In the genomic region with DNA sequence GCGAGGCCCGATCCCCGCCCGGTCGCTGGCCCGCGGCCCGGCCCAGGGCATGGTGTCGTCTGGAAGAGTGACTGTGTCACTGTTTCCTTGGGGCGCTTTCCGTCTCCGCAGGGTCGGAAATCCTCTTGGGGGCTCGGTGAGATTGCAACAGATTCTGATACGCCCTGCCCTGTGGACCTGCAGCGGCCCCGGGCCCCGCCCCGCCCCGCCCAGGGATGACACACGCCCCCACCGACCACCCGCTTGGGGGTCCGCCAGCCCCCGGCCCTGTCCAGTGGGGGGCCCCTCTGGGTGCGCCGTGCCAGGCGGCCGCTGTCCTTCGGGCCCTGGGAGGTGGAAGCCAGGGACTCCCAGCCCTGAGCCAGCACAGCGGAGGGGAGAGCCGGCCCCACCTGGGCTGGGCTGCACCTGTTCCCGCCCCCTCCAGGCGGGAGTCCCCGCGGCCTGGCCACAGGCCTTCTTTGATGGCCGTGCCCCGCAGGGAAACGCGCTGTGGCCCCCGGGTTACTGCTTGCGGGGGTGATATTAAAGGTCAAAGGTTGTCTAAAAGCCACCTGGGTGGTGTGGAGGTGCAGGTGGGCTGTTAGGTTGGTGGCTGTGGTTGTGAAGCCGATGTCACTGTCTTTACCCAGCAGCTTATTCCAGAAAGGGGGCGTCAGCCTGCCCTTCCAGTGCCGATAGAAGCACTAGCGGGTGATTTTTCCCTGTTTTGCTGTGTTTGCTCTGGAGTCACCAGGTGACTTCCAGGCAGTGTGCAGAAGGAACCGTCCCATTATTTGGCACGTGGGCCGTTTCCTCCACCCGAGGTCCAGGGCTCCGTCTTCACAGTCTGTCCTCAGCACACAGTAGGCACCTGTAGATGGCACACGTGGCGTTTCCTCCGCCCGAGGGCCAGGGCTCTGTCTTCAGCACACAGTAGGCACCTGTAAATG, we compare ENCODE assay signal across 1 cellular context.
TF ChIP-seq lines count a peak whose summit lies in the region.

No MANE protein-coding gene starts in this region.

TF ChIP-seq in HepG2, 621 proteins besides CTCF, POLR2A, EP300 and RAD21 (continued from another document and continues in another):
- TF ChIP-seq, protein P1, sequence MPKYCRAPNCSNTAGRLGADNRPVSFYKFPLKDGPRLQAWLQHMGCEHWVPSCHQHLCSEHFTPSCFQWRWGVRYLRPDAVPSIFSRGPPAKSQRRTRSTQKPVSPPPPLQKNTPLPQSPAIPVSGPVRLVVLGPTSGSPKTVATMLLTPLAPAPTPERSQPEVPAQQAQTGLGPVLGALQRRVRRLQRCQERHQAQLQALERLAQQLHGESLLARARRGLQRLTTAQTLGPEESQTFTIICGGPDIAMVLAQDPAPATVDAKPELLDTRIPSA (CRISPR knock-in tag; IDR thresholded peaks at IDR 0.05; ENCODE audit: borderline replicate concordance), result no peak
- no peak; the same call in 1 of the 2 replicates for TF ChIP-seq ZSCAN9 (CRISPR knock-in tag; IDR thresholded peaks at IDR 0.05; ENCODE audit: borderline replicate concordance)
- peak; percentile 57; the same call in 1 of the 2 replicates for TF ChIP-seq ZFY (CRISPR knock-in tag; IDR thresholded peaks at IDR 0.05)
- TF ChIP-seq, protein P2, sequence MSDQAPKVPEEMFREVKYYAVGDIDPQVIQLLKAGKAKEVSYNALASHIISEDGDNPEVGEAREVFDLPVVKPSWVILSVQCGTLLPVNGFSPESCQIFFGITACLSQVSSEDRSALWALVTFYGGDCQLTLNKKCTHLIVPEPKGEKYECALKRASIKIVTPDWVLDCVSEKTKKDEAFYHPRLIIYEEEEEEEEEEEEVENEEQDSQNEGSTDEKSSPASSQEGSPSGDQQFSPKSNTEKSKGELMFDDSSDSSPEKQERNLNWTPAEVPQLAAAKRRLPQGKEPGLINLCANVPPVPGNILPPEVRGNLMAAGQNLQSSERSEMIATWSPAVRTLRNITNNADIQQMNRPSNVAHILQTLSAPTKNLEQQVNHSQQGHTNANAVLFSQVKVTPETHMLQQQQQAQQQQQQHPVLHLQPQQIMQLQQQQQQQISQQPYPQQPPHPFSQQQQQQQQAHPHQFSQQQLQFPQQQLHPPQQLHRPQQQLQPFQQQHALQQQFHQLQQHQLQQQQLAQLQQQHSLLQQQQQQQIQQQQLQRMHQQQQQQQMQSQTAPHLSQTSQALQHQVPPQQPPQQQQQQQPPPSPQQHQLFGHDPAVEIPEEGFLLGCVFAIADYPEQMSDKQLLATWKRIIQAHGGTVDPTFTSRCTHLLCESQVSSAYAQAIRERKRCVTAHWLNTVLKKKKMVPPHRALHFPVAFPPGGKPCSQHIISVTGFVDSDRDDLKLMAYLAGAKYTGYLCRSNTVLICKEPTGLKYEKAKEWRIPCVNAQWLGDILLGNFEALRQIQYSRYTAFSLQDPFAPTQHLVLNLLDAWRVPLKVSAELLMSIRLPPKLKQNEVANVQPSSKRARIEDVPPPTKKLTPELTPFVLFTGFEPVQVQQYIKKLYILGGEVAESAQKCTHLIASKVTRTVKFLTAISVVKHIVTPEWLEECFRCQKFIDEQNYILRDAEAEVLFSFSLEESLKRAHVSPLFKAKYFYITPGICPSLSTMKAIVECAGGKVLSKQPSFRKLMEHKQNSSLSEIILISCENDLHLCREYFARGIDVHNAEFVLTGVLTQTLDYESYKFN (CRISPR knock-in tag; conservative IDR thresholded peaks at IDR 0.05), result no peak
- TF ChIP-seq, protein P3, sequence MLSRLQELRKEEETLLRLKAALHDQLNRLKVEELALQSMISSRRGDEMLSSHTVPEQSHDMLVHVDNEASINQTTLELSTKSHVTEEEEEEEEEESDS (CRISPR knock-in tag; IDR thresholded peaks at IDR 0.05; ENCODE audit: borderline replicate concordance), result no peak
- TF ChIP-seq, protein P4, sequence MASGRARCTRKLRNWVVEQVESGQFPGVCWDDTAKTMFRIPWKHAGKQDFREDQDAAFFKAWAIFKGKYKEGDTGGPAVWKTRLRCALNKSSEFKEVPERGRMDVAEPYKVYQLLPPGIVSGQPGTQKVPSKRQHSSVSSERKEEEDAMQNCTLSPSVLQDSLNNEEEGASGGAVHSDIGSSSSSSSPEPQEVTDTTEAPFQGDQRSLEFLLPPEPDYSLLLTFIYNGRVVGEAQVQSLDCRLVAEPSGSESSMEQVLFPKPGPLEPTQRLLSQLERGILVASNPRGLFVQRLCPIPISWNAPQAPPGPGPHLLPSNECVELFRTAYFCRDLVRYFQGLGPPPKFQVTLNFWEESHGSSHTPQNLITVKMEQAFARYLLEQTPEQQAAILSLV (CRISPR knock-in tag; IDR thresholded peaks at IDR 0.05; ENCODE audit: borderline replicate concordance), result no peak
- TF ChIP-seq ZNF724P (CRISPR knock-in tag; IDR thresholded peaks at IDR 0.05; ENCODE audit: borderline replicate concordance), result no peak
- no peak for TF ChIP-seq ZNF333 (CRISPR knock-in tag; IDR thresholded peaks at IDR 0.05; ENCODE audit: borderline replicate concordance)
- TF ChIP-seq, protein P5, sequence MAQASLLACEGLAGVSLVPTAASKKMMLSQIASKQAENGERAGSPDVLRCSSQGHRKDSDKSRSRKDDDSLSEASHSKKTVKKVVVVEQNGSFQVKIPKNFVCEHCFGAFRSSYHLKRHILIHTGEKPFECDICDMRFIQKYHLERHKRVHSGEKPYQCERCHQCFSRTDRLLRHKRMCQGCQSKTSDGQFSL (CRISPR knock-in tag; IDR thresholded peaks at IDR 0.05), result 0 out of 2 replicates have a peak, but pooled peaks have one; percentile 8
- TF ChIP-seq ZNF768 (CRISPR knock-in tag; IDR thresholded peaks at IDR 0.05), result no peak
- 0 out of 2 replicates have a peak, but pooled peaks have one; percentile 14 for TF ChIP-seq POLR2G (IDR thresholded peaks at IDR 0.05; ENCODE audit: low read depth, low read length)
- TF ChIP-seq NFIC (IDR thresholded peaks at IDR 0.05; ENCODE audit: low read length), result no peak
- TF ChIP-seq SRSF9 (IDR thresholded peaks at IDR 0.05; ENCODE audit: borderline replicate concordance, insufficient read depth, low read depth, low read length, poor library complexity, severe bottlenecking), result no peak
- no peak for TF ChIP-seq ZNF546 (CRISPR knock-in tag; conservative IDR thresholded peaks at IDR 0.05)
- no peak for TF ChIP-seq ZNF746 (CRISPR knock-in tag; IDR thresholded peaks at IDR 0.05)
- TF ChIP-seq, protein P6, sequence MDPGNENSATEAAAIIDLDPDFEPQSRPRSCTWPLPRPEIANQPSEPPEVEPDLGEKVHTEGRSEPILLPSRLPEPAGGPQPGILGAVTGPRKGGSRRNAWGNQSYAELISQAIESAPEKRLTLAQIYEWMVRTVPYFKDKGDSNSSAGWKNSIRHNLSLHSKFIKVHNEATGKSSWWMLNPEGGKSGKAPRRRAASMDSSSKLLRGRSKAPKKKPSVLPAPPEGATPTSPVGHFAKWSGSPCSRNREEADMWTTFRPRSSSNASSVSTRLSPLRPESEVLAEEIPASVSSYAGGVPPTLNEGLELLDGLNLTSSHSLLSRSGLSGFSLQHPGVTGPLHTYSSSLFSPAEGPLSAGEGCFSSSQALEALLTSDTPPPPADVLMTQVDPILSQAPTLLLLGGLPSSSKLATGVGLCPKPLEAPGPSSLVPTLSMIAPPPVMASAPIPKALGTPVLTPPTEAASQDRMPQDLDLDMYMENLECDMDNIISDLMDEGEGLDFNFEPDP (CRISPR knock-in tag; conservative IDR thresholded peaks at IDR 0.05), result no peak
- no peak for TF ChIP-seq CHD4 (IDR thresholded peaks at IDR 0.05; ENCODE audit: borderline replicate concordance, low read length)
- TF ChIP-seq ZNF17 (CRISPR knock-in tag; IDR thresholded peaks at IDR 0.05), result no peak
- no peak for TF ChIP-seq SNAI1 (CRISPR knock-in tag; IDR thresholded peaks at IDR 0.05; ENCODE audit: borderline replicate concordance)
- TF ChIP-seq MZF1 (CRISPR knock-in tag; IDR thresholded peaks at IDR 0.05; ENCODE audit: borderline replicate concordance), result no peak
- TF ChIP-seq, protein P7, sequence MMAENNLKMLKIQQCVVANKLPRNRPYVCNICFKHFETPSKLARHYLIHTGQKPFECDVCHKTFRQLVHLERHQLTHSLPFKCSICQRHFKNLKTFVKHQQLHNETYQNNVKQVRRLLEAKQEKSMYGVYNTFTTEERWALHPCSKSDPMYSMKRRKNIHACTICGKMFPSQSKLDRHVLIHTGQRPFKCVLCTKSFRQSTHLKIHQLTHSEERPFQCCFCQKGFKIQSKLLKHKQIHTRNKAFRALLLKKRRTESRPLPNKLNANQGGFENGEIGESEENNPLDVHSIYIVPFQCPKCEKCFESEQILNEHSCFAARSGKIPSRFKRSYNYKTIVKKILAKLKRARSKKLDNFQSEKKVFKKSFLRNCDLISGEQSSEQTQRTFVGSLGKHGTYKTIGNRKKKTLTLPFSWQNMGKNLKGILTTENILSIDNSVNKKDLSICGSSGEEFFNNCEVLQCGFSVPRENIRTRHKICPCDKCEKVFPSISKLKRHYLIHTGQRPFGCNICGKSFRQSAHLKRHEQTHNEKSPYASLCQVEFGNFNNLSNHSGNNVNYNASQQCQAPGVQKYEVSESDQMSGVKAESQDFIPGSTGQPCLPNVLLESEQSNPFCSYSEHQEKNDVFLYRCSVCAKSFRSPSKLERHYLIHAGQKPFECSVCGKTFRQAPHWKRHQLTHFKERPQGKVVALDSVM (CRISPR knock-in tag; IDR thresholded peaks at IDR 0.05), result no peak
- TF ChIP-seq, protein P8, sequence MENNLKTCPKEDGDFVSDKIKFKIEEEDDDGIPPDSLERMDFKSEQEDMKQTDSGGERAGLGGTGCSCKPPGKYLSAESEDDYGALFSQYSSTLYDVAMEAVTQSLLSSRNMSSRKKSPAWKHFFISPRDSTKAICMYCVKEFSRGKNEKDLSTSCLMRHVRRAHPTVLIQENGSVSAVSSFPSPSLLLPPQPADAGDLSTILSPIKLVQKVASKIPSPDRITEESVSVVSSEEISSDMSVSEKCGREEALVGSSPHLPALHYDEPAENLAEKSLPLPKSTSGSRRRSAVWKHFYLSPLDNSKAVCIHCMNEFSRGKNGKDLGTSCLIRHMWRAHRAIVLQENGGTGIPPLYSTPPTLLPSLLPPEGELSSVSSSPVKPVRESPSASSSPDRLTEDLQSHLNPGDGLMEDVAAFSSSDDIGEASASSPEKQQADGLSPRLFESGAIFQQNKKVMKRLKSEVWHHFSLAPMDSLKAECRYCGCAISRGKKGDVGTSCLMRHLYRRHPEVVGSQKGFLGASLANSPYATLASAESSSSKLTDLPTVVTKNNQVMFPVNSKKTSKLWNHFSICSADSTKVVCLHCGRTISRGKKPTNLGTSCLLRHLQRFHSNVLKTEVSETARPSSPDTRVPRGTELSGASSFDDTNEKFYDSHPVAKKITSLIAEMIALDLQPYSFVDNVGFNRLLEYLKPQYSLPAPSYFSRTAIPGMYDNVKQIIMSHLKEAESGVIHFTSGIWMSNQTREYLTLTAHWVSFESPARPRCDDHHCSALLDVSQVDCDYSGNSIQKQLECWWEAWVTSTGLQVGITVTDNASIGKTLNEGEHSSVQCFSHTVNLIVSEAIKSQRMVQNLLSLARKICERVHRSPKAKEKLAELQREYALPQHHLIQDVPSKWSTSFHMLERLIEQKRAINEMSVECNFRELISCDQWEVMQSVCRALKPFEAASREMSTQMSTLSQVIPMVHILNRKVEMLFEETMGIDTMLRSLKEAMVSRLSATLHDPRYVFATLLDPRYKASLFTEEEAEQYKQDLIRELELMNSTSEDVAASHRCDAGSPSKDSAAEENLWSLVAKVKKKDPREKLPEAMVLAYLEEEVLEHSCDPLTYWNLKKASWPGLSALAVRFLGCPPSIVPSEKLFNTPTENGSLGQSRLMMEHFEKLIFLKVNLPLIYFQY (CRISPR knock-in tag; IDR thresholded peaks at IDR 0.05; ENCODE audit: borderline replicate concordance), result no peak
- no peak for TF ChIP-seq ZNF124 (CRISPR knock-in tag; IDR thresholded peaks at IDR 0.05)
- peak; percentile 45; the same call in 1 of the 2 replicates for TF ChIP-seq SIN3A (IDR thresholded peaks at IDR 0.05; ENCODE audit: borderline replicate concordance, low read depth, low read length)
- TF ChIP-seq PAWR (CRISPR knock-in tag; IDR thresholded peaks at IDR 0.05; ENCODE audit: borderline replicate concordance), result no peak
- TF ChIP-seq SRY (CRISPR knock-in tag; IDR thresholded peaks at IDR 0.05), result no peak
- TF ChIP-seq, protein P9, sequence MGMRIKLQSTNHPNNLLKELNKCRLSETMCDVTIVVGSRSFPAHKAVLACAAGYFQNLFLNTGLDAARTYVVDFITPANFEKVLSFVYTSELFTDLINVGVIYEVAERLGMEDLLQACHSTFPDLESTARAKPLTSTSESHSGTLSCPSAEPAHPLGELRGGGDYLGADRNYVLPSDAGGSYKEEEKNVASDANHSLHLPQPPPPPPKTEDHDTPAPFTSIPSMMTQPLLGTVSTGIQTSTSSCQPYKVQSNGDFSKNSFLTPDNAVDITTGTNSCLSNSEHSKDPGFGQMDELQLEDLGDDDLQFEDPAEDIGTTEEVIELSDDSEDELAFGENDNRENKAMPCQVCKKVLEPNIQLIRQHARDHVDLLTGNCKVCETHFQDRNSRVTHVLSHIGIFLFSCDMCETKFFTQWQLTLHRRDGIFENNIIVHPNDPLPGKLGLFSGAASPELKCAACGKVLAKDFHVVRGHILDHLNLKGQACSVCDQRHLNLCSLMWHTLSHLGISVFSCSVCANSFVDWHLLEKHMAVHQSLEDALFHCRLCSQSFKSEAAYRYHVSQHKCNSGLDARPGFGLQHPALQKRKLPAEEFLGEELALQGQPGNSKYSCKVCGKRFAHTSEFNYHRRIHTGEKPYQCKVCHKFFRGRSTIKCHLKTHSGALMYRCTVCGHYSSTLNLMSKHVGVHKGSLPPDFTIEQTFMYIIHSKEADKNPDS (CRISPR knock-in tag; IDR thresholded peaks at IDR 0.05), result no peak
- TF ChIP-seq SPEN (CRISPR knock-in tag; IDR thresholded peaks at IDR 0.05; ENCODE audit: low read depth), result peak; percentile 24; the same call in 1 of the 2 replicates
- TF ChIP-seq HNRNPL (IDR thresholded peaks at IDR 0.05; ENCODE audit: low read depth, low read length), result 0 out of 2 replicates have a peak, but pooled peaks have one; percentile 27
- no peak for TF ChIP-seq ZNF792 (CRISPR knock-in tag; IDR thresholded peaks at IDR 0.05)
- TF ChIP-seq, protein P10, sequence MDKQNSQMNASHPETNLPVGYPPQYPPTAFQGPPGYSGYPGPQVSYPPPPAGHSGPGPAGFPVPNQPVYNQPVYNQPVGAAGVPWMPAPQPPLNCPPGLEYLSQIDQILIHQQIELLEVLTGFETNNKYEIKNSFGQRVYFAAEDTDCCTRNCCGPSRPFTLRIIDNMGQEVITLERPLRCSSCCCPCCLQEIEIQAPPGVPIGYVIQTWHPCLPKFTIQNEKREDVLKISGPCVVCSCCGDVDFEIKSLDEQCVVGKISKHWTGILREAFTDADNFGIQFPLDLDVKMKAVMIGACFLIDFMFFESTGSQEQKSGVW (CRISPR knock-in tag; IDR thresholded peaks at IDR 0.05; ENCODE audit: borderline replicate concordance), result no peak
- no peak for TF ChIP-seq SRF (IDR thresholded peaks at IDR 0.05; ENCODE audit: low read depth, low read length)
- TF ChIP-seq, protein P11, sequence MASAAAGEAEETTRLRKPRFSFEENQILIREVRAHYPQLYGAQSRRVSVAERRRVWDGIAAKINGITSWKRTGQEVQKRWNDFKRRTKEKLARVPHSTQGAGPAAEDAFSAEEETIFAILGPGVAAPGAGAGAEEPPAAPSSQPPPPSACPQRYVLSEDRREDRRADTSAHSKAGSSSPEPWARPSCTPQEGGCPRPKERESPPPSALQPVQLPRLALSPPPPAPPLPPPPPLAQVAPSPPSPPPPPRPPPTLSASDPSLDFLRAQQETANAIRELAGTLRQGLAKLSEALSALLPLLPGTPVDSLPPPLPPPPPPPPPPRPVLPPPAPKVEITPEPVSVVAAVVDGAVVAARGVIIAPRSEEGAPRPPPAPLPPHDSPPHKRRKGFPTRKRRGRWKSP (CRISPR knock-in tag; IDR thresholded peaks at IDR 0.05), result no peak
- TF ChIP-seq, protein P12, sequence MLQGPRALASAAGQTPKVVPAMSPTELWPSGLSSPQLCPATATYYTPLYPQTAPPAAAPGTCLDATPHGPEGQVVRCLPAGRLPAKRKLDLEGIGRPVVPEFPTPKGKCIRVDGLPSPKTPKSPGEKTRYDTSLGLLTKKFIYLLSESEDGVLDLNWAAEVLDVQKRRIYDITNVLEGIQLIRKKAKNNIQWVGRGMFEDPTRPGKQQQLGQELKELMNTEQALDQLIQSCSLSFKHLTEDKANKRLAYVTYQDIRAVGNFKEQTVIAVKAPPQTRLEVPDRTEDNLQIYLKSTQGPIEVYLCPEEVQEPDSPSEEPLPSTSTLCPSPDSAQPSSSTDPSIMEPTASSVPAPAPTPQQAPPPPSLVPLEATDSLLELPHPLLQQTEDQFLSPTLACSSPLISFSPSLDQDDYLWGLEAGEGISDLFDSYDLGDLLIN (CRISPR knock-in tag; IDR thresholded peaks at IDR 0.05; ENCODE audit: borderline replicate concordance), result no peak
